Comparison of ENCODE assay signal across 8 cellular contexts in genomic region chr5:155144956-155145355, GRCh38.
"Had no signal": no experiment of that assay in that cellular context is flagged by ENCODE, and none has a peak within 500 bp of the region (broad histone marks: within the 10 kb centered on the region; RNA-seq: fewer than 3 reads in every experiment).

No MANE protein-coding gene starts in this region.

- DNase-seq: GDM1, GF-D8 had no signal

- FAIRE-seq: G401.6, GM12878, GM12891, GM12892, GM18507, GM19239 had no signal

- H3K4me3 ChIP-seq: GM12878 had no signal

- ATAC-seq: GM12878 had no signal
